Comparison of ENCODE assay signal across 8 cellular contexts in genomic region chr12:8697476-8698131, GRCh38. TPM values are rescaled to one million over a fixed set of nuclear protein-coding genes. Genes with fewer than 3 reads are reported as not detected.
A peak's percentile ranks its signal among the peaks of the same experiment; 100 is the strongest.
DNase-seq lines count a peak whose midpoint lies in the region; TF ChIP-seq lines count a peak whose summit lies in the region.

A gene with protein sequence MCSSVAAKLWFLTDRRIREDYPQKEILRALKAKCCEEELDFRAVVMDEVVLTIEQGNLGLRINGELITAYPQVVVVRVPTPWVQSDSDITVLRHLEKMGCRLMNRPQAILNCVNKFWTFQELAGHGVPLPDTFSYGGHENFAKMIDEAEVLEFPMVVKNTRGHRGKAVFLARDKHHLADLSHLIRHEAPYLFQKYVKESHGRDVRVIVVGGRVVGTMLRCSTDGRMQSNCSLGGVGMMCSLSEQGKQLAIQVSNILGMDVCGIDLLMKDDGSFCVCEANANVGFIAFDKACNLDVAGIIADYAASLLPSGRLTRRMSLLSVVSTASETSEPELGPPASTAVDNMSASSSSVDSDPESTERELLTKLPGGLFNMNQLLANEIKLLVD (plus strand): TSS chr12:8697991. CDS start chr12:8713867, 15,876 bp downstream.

- POLR2A ChIA-PET in HEK293T (lab: Yijun Ruan, JAX) = interaction anchor here (0.7 to 1.6 kb wide), 13 partner anchors 10 to 252 kb away, joined by 3 to 6 read pairs (median 4); partner anchors contain the start of genes M6PR and PHC1

- TF ChIP-seq CTCF in ascending aorta (IDR thresholded peaks at IDR 0.05) = no peak

- H3K27ac ChIP-seq in ascending aorta (peak within 1 kb of the TSS; percentile 97 to 99), rectal smooth muscle tissue (ENCODE audit: low read depth, low read length) (peak within 1 kb of the TSS; percentile 97), urinary bladder (ENCODE audit: low read depth) (peak within 1 kb of the TSS; percentile 87)

- H3K4me3 ChIP-seq in ascending aorta = peak within 1 kb of the TSS; percentile 81 to 92
- H3K4me3 ChIP-seq in rectal smooth muscle tissue (ENCODE audit: low read length) = peak within 1 kb of the TSS; percentile 93
- H3K4me3 ChIP-seq in urinary bladder (ENCODE audit: low read depth, low read length) = peak within 1 kb of the TSS; percentile 86

- no peaks in the 10 kb centered on the region for H3K27me3 ChIP-seq in ascending aorta
- no peaks in the 10 kb centered on the region for H3K27me3 ChIP-seq in rectal smooth muscle tissue (ENCODE audit: control insufficient read depth, insufficient read depth, low read length)

- DNase-seq in GDM1 (lab: John Stamatoyannopoulos, UW) = peak; percentile 81
- peak; percentile 80 for DNase-seq in HEK293T (ENCODE audit: extremely low spot score)
- DNase-seq in NCI-H1092 treated with DMSO at 0.1 percent for 48 hours (lab: John Stamatoyannopoulos, UW) = peak; percentile 88
- peak; percentile 40 for DNase-seq in T-helper 2 cell treated with Interferon-gamma antibody and Interleukin-4, amounts not matched to agents 5 μg/mL and 100 μg/mL, for 36 hours (ENCODE audit: low spot score)
- peak; percentile 33 to 93 for DNase-seq in ascending aorta (ENCODE audit: low spot score in 2 of 2)
- peak; percentile 77 for DNase-seq in hepatic stellate cell (ENCODE audit: low spot score)

- H3K36me3 ChIP-seq in ascending aorta (no peaks in the 10 kb centered on the region), rectal smooth muscle tissue (ENCODE audit: control insufficient read depth, insufficient read depth, low read length) (no peaks in the 10 kb centered on the region), urinary bladder (ENCODE audit: insufficient read depth) (no peaks in the 10 kb centered on the region)

- CTCF ChIA-PET in HEK293T (lab: Yijun Ruan, JAX) = interaction anchor here (0.6 to 1.7 kb wide), 6 partner anchors 86 to 252 kb away, joined by 3 read pairs; partner anchors contain the start of gene M6PR

- peaks cover 61% of the 10 kb centered on the region for H3K27me3 Mint-ChIP-seq in T-helper 2 cell treated with Interferon-gamma antibody and Interleukin-4, amounts not matched to agents 5 μg/mL and 100 μg/mL, for 36 hours (ENCODE audit: low read depth)

- under 1% methylated on average over 88 of the region's 88 CpGs for WGBS in urinary bladder

- peaks cover 2 to 20% of the 10 kb centered on the region in 2 donors for H3K4me1 ChIP-seq in ascending aorta
- peaks cover 20% of the 10 kb centered on the region for H3K4me1 ChIP-seq in rectal smooth muscle tissue (ENCODE audit: control insufficient read depth, insufficient read depth, low read length)
- H3K4me1 ChIP-seq in urinary bladder (ENCODE audit: insufficient read depth) = no peaks in the 10 kb centered on the region

- no peaks in the 10 kb centered on the region for H3K9me3 ChIP-seq in ascending aorta

- H3K9me3 Mint-ChIP-seq in T-helper 2 cell treated with Interferon-gamma antibody and Interleukin-4, amounts not matched to agents 5 μg/mL and 100 μg/mL, for 36 hours = no peaks in the 10 kb centered on the region

- peak within 1 kb of the TSS; percentile 69 for H3K27ac Mint-ChIP-seq in T-helper 2 cell treated with Interferon-gamma antibody and Interleukin-4, amounts not matched to agents 5 μg/mL and 100 μg/mL, for 36 hours

- intact Hi-C loops in ascending aorta (cut with DNase I) = loop anchor here (2.0 to 10.0 kb wide), 5 partner anchors 37 to 1517 kb away; partner anchors contain the start of genes GABARAPL1 and M6PR

- H3K4me3 Mint-ChIP-seq in T-helper 2 cell treated with Interferon-gamma antibody and Interleukin-4, amounts not matched to agents 5 μg/mL and 100 μg/mL, for 36 hours = peak within 1 kb of the TSS; percentile 85

- no peaks in the 10 kb centered on the region for H3K36me3 Mint-ChIP-seq in T-helper 2 cell treated with Interferon-gamma antibody and Interleukin-4, amounts not matched to agents 5 μg/mL and 100 μg/mL, for 36 hours (ENCODE audit: low read depth)

- H3K9ac ChIP-seq in rectal smooth muscle tissue (ENCODE audit: low read length) = peak within 1 kb of the TSS; percentile 83

- H3K4me1 Mint-ChIP-seq in T-helper 2 cell treated with Interferon-gamma antibody and Interleukin-4, amounts not matched to agents 5 μg/mL and 100 μg/mL, for 36 hours (ENCODE audit: low read depth) = peaks cover 8% of the 10 kb centered on the region

TF ChIP-seq in HEK293T, 16 proteins besides CTCF, POLR2A, EP300 and RAD21:
- TF ChIP-seq FOXM1 (IDR thresholded peaks at IDR 0.05; ENCODE audit: borderline replicate concordance) (peak; percentile 27; the same call in 1 of the 2 replicates), CTBP1 (IDR thresholded peaks at IDR 0.05; ENCODE audit: borderline replicate concordance) (no peak), PKNOX1 (IDR thresholded peaks at IDR 0.05) (no peak), ARNT (IDR thresholded peaks at IDR 0.05) (no peak), SP1 (IDR thresholded peaks at IDR 0.05) (no peak), L3MBTL2 (conservative IDR thresholded peaks at IDR 0.05) (no peak; the same call in 1 of the 2 replicates)

RNA-seq across cellular contexts. Expression of the gene that starts here (rescaled TPM):
- 26.0 TPM for total RNA-seq in ascending aorta
- total RNA-seq in urinary bladder = 99.1 TPM
- polyA plus RNA-seq in urinary bladder = 22.6 TPM

Comparison
In these comparisons a context has a peak if more than half of its experiments do, and no peak if none do; other contexts are left out.
1. Peak in every context shown above with its lines: DNase-seq, H3K4me3 ChIP-seq and H3K27ac ChIP-seq.